22 cellular contexts compared by ENCODE assay signal in the genomic region with DNA sequence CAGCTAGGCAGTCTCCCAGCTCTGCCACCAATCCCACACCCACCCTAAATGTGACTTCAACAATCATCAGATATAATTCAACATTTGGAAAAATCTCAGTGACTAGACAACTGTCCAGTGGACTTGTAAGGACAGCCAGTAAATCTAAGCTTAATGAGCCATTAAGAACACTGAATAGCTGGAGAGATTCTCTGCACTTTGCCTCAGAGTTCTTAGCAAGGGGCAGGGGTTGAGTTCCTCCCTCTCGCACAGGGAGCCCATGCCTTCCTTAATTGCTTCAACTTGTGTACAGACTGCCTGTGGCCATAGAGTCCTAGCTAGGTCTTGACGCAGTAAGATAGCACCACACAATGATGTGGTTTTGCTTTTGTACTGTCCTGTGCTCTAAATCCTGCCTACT.
"Had no signal": no experiment of that assay in that cellular context is flagged by ENCODE, and none has a peak within 500 bp of the region (broad histone marks: within the 10 kb centered on the region; RNA-seq: fewer than 3 reads in every experiment).

No MANE protein-coding gene starts in this region.

- H2AFZ ChIP-seq: hepatocyte had no signal

- H3K36me3 ChIP-seq: esophagus muscularis mucosa, gastroesophageal sphincter, heart left ventricle, left lung, lower lobe of right lung had no signal

- H3K9me3 ChIP-seq: esophagus muscularis mucosa, gastroesophageal sphincter, heart left ventricle, left lung, lower lobe of right lung, mucosa of descending colon had no signal

- H3K27ac Mint-ChIP-seq: immature natural killer cell, mesothelial cell of epicardium had no signal

- H3K4me1 ChIP-seq: esophagus muscularis mucosa, foreskin keratinocyte, gastroesophageal sphincter, heart left ventricle, left lung, lower lobe of right lung had no signal

- H3K36me3 Mint-ChIP-seq: immature natural killer cell, mesothelial cell of epicardium had no signal

- DNase-seq: dermis blood vessel endothelial cell; dorsolateral prefrontal cortex; effector CD4-positive, alpha-beta T cell; effector memory CD4-positive, alpha-beta T cell; foreskin keratinocyte; heart left ventricle; hypothalamus; immature natural killer cell; islet precursor cell; kidney; kidney glomerular epithelial cell; left colon; left lung; left ventricle myocardium superior; lower lobe of right lung; mesenchymal stem cell; mucosa of descending colon had no signal

- H3K27ac ChIP-seq: coronary artery, dorsolateral prefrontal cortex, esophagus muscularis mucosa, foreskin keratinocyte, gastroesophageal sphincter, heart left ventricle, hepatocyte, left lung, lower lobe of right lung had no signal

- H3K27me3 ChIP-seq: dorsolateral prefrontal cortex, esophagus muscularis mucosa, gastroesophageal sphincter, heart left ventricle, hepatocyte, left lung had no signal

- H3K4me1 Mint-ChIP-seq: immature natural killer cell, mesothelial cell of epicardium had no signal

- H3K4me2 ChIP-seq: hepatocyte had no signal

- H3K4me3 ChIP-seq: coronary artery, dorsolateral prefrontal cortex, esophagus muscularis mucosa, gastroesophageal sphincter, heart left ventricle, hepatocyte, left lung, lower lobe of right lung, mucosa of descending colon had no signal

- H3K9me3 Mint-ChIP-seq: immature natural killer cell had no signal

- H3K4me3 Mint-ChIP-seq: immature natural killer cell, mesothelial cell of epicardium had no signal

- H3K79me2 ChIP-seq: hepatocyte had no signal
